Comparison of ENCODE assay signal across 8 cellular contexts in the genomic region with DNA sequence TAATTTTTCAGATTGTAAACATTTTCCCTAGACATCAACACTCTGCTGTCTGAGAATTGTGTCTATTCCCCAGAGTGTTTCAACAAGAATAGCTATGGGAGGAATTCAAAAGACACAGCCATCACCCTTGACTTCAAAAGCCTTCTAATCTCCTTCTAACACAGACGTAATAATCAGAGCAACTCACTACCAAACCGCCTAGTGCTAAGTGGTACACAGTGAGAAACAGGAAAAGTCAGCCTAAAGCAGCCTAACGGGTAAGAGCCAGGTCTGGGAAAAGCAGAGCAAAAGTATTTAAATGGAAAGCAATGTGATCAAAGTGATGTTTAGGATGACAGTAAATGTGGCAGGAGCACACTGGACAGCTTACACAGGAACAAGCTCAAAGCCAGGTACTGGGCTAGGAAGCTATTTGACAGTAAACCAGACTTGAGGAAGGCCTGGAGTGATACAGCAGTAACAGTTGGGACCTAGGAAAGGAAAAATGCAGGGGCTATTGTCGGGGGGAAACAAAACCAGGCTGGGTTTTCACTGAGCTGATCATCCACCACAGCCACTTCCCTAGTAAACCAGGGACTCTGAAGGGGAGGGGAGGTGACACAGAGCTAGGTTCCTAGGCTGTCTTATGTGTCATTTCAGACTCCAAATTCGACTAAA. TPM values are rescaled to one million over a fixed set of nuclear protein-coding genes. Genes with fewer than 3 reads are reported as not detected.
DNase-seq lines count a peak whose midpoint lies in the region; ATAC-seq, FAIRE-seq and TF ChIP-seq lines count a peak whose summit lies in the region.

No MANE protein-coding gene starts in this region.

- H3K27me3 ChIP-seq in Loucy (ENCODE audit: insufficient read depth, low read length, poor library complexity, severe bottlenecking) (no peaks in the 10 kb centered on the region), ectodermal cell (ENCODE audit: control insufficient read depth, insufficient read depth, low read length, poor library complexity, severe bottlenecking) (no peaks in the 10 kb centered on the region), MM.1S (replicated peaks; ENCODE audit: insufficient read depth, low read length) (no peaks in the 10 kb centered on the region)

- H3K79me2 ChIP-seq in Loucy (ENCODE audit: insufficient read depth, low read length) (peaks cover 95% of the 10 kb centered on the region), MM.1S (ENCODE audit: low read length) (peaks cover 99% of the 10 kb centered on the region)

- ATAC-seq in A549: peak; percentile 39 to 47; a peak in 4 of 6 replicates
- ATAC-seq in HG03565 (IDR thresholded peaks at IDR 0.05; ENCODE audit: unreplicated experiment): no peak

- H3K9me2 ChIP-seq in Loucy (replicated peaks; ENCODE audit: low read depth, low read length) (no peaks in the 10 kb centered on the region), MM.1S (replicated peaks; ENCODE audit: insufficient read depth, low read length) (no peaks in the 10 kb centered on the region)

- H3F3A ChIP-seq in Loucy (ENCODE audit: low read depth) (no peaks in the 10 kb centered on the region), MM.1S (ENCODE audit: insufficient read depth, low read length) (no peaks in the 10 kb centered on the region)

- TF ChIP-seq RAD21 in A549 (conservative IDR thresholded peaks at IDR 0.05 in 1 of 2, IDR thresholded peaks at IDR 0.05 in 1 of 2): no peak

- H3K4me1 Mint-ChIP-seq in nephron: peaks cover 82% of the 10 kb centered on the region

- no peak for TF ChIP-seq CTCF in A549 (IDR thresholded peaks at IDR 0.05)
- no peak for TF ChIP-seq CTCF in Loucy (conservative IDR thresholded peaks at IDR 0.05; ENCODE audit: low read length)
- TF ChIP-seq CTCF in nephron (IDR thresholded peaks at IDR 0.05; ENCODE audit: unreplicated experiment in 3 of 3): no peak
- TF ChIP-seq CTCF in MM.1S (IDR thresholded peaks at IDR 0.05; ENCODE audit: low read length): no peak

- peak overlapping the region; percentile 52 to 65 (median 61) for H3K27ac Mint-ChIP-seq in nephron

- H3K36me3 Mint-ChIP-seq in nephron (ENCODE audit: low read depth): peaks cover 36% of the 10 kb centered on the region

- peak overlapping the region in 1 of 2 experiments; percentile 48; a peak in 1 of 6 replicates for H3K27ac ChIP-seq in A549
- peak overlapping the region; percentile 57 for H3K27ac ChIP-seq in ectodermal cell (ENCODE audit: insufficient read depth, low read depth, low read length, poor library complexity, severe bottlenecking)
- no peak overlapping the region for H3K27ac ChIP-seq in MM.1S (ENCODE audit: low read length)

- no peak overlapping the region for H3K4me3 ChIP-seq in A549
- H3K4me3 ChIP-seq in Loucy (ENCODE audit: low read length, poor library complexity, severe bottlenecking): no peak overlapping the region
- no peak overlapping the region for H3K4me3 ChIP-seq in ectodermal cell (ENCODE audit: insufficient read depth, low read depth, low read length)
- H3K4me3 ChIP-seq in MM.1S (ENCODE audit: low read length): no peak overlapping the region

- H3K36me3 ChIP-seq in Loucy (ENCODE audit: insufficient read depth, low read length) (peaks cover 36% of the 10 kb centered on the region; the same call in 1 of the 2 replicates), ectodermal cell (ENCODE audit: control insufficient read depth, insufficient read depth, low read length) (peaks cover 9% of the 10 kb centered on the region), MM.1S (replicated peaks; ENCODE audit: insufficient read depth, low read length) (peaks cover 15% of the 10 kb centered on the region; the same call in 1 of the 2 replicates)

- CTCF ChIA-PET in A549 (lab: Yijun Ruan, JAX): interaction anchor here (0.6 to 2.4 kb wide), 10 partner anchors 10 to 411 kb away, joined by 3 to 14 read pairs (median 4); no protein-coding TSS in a partner anchor

- POLR2A ChIA-PET in A549 (lab: Yijun Ruan, JAX): interaction anchor here (1.8 kb wide), 1 partner anchor 28 kb away, joined by 3 read pairs; no protein-coding TSS in a partner anchor

- TF ChIP-seq EP300 in A549 (IDR thresholded peaks at IDR 0.05): no peak

- H3K4me3 Mint-ChIP-seq in nephron: peak overlapping the region in 1 of 3 experiments; percentile 31

- peaks cover 3% of the 10 kb centered on the region for H3K27me3 Mint-ChIP-seq in nephron (ENCODE audit: low read depth)

- WGBS in A549 (ENCODE audit: missing lambda C conversion rate): 73% methylated on average over 5 of the region's 5 CpGs
- 63 to 65% methylated on average over 5 of the region's 5 CpGs for WGBS in ectodermal cell, 2 experiments

- no peak overlapping the region for H3K4me2 ChIP-seq in A549
- H3K4me2 ChIP-seq in Loucy (ENCODE audit: low read depth, low read length, poor library complexity, severe bottlenecking): peak overlapping the region; percentile 20
- H3K4me2 ChIP-seq in MM.1S (ENCODE audit: low read depth, low read length): no peak overlapping the region

- FAIRE-seq in A549 (lab: Jason Lieb, UNC): no peak

- H4K20me1 ChIP-seq in Loucy (ENCODE audit: insufficient read depth, low read length, poor library complexity, severe bottlenecking) (peaks cover 22% of the 10 kb centered on the region), MM.1S (ENCODE audit: insufficient read depth, low read length) (no peaks in the 10 kb centered on the region; the same call in 1 of the 2 replicates)

- H3K9ac ChIP-seq in Loucy (ENCODE audit: low read depth, low read length, poor library complexity, severe bottlenecking) (peak overlapping the region; percentile 12), MM.1S (ENCODE audit: low read length) (no peak overlapping the region)

- DNase-seq in A549 (ENCODE audit: low read depth in 1 of 2, low spot score in 1 of 2) (no peak), G401 (ENCODE audit: low spot score) (no peak), cerebellum (ENCODE audit: low spot score) (no peak), MM.1S (no peak)

- no peak for TF ChIP-seq POLR2A in A549 (IDR thresholded peaks at IDR 0.05; ENCODE audit: low read length)

- in situ Hi-C loops in G401 (cut with HindIII; ENCODE audit: low sequenced_read_pairs): no loop called here

- H2AFZ ChIP-seq in Loucy (ENCODE audit: low read length) (no peak overlapping the region), MM.1S (ENCODE audit: low read length) (no peak overlapping the region)

- H3K4me1 ChIP-seq in A549: peaks cover 40% of the 10 kb centered on the region
- H3K4me1 ChIP-seq in Loucy (ENCODE audit: insufficient read depth, low read length, poor library complexity, severe bottlenecking): peaks cover 34% of the 10 kb centered on the region
- peaks cover 29% of the 10 kb centered on the region for H3K4me1 ChIP-seq in ectodermal cell (ENCODE audit: control insufficient read depth, insufficient read depth, low read length)
- H3K4me1 ChIP-seq in MM.1S (ENCODE audit: low read length): no peaks in the 10 kb centered on the region

- H3K9me3 ChIP-seq in A549 (no peaks in the 10 kb centered on the region), Loucy (ENCODE audit: insufficient read depth, low read depth, low read length) (no peaks in the 10 kb centered on the region), ectodermal cell (ENCODE audit: control insufficient read depth, low read length) (no peaks in the 10 kb centered on the region), MM.1S (replicated peaks; ENCODE audit: insufficient read depth, low read length) (no peaks in the 10 kb centered on the region)

- H3K9me3 Mint-ChIP-seq in nephron: no peaks in the 10 kb centered on the region

TF ChIP-seq in A549, 52 proteins besides CTCF, POLR2A, EP300 and RAD21 (continues in another document):
- no peak for TF ChIP-seq KDM1A (IDR thresholded peaks at IDR 0.05; ENCODE audit: low read depth)
- no peak for TF ChIP-seq FOSB (CRISPR knock-in tag; IDR thresholded peaks at IDR 0.05)
- no peak for TF ChIP-seq EHMT2 (IDR thresholded peaks at IDR 0.05; ENCODE audit: low read depth)
- no peak for TF ChIP-seq REST (IDR thresholded peaks at IDR 0.05)

RNA-seq across cellular contexts. Expression of gene CORO1C, which starts 29.4 kb away (rescaled TPM):
- polyA plus RNA-seq in A549 (2011; rRNA removed) (245 and 296 TPM in 2 replicates), A549 (2017; fragmentation: RNase III; extraction: RNeasy Plus Mini Kit Qiagen cat#74134 plus additional on column Dnase treatment) (165 to 189 TPM (median 166 TPM) in 3 replicates)
- polyA plus RNA-seq in A549 (2012; cell fraction: cytosol; rRNA removed): 158 and 173 TPM in 2 replicates
- polyA plus RNA-seq in A549 (2012; cell fraction: nucleus; rRNA removed): 116 and 183 TPM in 2 replicates
- polyA minus RNA-seq in A549 (2011; rRNA and poly(A)+ RNA removed): 601 and 684 TPM in 2 replicates
- polyA plus RNA-seq in ectodermal cell (2013, experiment 1 of 4): 155 TPM
- polyA plus RNA-seq in ectodermal cell (2013, experiment 2 of 4): 161 TPM
- polyA plus RNA-seq in ectodermal cell (2013, experiment 3 of 4): 97.1 TPM
- polyA plus RNA-seq in ectodermal cell (2013, experiment 4 of 4): 109 TPM
- 102 and 177 TPM in 2 replicates for total RNA-seq in G401 (2014; rRNA removed; shearing (Covaris generic))
- 114 TPM for total RNA-seq in cerebellum
